ENCODE assay signal across 1 cellular context in the genomic region with DNA sequence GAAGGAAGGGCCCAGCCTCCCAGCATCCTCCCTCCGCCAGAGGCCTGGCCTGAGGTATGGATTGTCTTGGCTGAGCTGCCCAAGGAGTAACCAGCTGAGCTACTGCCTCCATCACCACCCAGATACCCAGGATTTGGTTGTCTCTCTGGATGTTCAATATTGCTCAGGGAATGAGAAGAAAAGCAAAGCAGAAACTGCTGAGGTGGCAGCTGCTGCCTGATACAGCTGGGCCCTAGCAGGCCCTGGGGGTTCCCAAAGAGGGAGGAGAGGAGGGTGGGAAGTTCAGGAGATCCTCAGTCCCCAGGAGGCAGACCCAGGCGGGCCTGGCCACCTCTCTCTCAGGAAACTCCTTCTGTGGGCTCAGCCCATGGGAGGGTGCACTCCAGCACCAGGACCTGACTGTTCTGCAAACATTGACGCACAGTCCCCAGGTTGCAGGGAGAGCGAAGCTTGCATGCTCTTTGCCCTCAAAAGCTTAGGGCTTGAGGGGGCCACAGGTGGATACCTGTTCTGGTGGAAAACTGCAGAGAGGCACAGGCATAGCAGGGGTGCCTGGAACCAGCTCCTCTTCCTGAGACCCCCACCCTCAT.
TF ChIP-seq lines count a peak whose summit lies in the region.

No MANE protein-coding gene starts in this region.

TF ChIP-seq in HepG2, 621 proteins besides CTCF, POLR2A, EP300 and RAD21 (continued from another document):
- TF ChIP-seq, protein P1, sequence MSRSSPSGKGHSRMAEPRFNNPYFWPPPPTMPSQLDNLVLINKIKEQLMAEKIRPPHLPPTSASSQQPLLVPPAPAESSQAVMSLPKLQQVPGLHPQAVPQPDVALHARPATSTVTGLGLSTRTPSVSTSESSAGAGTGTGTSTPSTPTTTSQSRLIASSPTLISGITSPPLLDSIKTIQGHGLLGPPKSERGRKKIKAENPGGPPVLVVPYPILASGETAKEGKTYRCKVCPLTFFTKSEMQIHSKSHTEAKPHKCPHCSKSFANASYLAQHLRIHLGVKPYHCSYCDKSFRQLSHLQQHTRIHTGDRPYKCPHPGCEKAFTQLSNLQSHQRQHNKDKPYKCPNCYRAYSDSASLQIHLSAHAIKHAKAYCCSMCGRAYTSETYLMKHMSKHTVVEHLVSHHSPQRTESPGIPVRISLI (CRISPR knock-in tag; IDR thresholded peaks at IDR 0.05; ENCODE audit: borderline replicate concordance), result no peak
- peak; percentile 73 for TF ChIP-seq ZBTB7B (CRISPR knock-in tag; IDR thresholded peaks at IDR 0.05)
- TF ChIP-seq MYC (CRISPR knock-in tag; IDR thresholded peaks at IDR 0.05; ENCODE audit: borderline replicate concordance), result no peak
- TF ChIP-seq SPEN (CRISPR knock-in tag; IDR thresholded peaks at IDR 0.05; ENCODE audit: low read depth), result no peak
- no peak for TF ChIP-seq FOXK1 (CRISPR knock-in tag; IDR thresholded peaks at IDR 0.05; ENCODE audit: borderline replicate concordance, low read depth)
- TF ChIP-seq U2AF1 (optimal IDR thresholded peaks at IDR 0.05; ENCODE audit: low read depth, low read length), result no peak
- no peak for TF ChIP-seq ZNF251 (CRISPR knock-in tag; IDR thresholded peaks at IDR 0.05)
- no peak for TF ChIP-seq NCOA5 (CRISPR knock-in tag; IDR thresholded peaks at IDR 0.05)
- no peak for TF ChIP-seq SOX13 (IDR thresholded peaks at IDR 0.05)
- no peak for TF ChIP-seq SOX13 (CRISPR knock-in tag; conservative IDR thresholded peaks at IDR 0.05 in 1 of 2, IDR thresholded peaks at IDR 0.05 in 1 of 2)
- peak; percentile 33; the same call in 1 of the 2 replicates for TF ChIP-seq ZMYM3 (CRISPR knock-in tag; IDR thresholded peaks at IDR 0.05)
- TF ChIP-seq HNRNPUL1 (IDR thresholded peaks at IDR 0.05; ENCODE audit: low read depth, low read length), result no peak
- TF ChIP-seq, protein P2, sequence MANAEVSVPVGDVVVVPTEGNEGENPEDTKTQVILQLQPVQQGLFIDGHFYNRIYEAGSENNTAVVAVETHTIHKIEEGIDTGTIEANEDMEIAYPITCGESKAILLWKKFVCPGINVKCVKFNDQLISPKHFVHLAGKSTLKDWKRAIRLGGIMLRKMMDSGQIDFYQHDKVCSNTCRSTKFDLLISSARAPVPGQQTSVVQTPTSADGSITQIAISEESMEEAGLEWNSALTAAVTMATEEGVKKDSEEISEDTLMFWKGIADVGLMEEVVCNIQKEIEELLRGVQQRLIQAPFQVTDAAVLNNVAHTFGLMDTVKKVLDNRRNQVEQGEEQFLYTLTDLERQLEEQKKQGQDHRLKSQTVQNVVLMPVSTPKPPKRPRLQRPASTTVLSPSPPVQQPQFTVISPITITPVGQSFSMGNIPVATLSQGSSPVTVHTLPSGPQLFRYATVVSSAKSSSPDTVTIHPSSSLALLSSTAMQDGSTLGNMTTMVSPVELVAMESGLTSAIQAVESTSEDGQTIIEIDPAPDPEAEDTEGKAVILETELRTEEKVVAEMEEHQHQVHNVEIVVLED (CRISPR knock-in tag; IDR thresholded peaks at IDR 0.05; ENCODE audit: borderline replicate concordance), result no peak
- TF ChIP-seq, protein P3, sequence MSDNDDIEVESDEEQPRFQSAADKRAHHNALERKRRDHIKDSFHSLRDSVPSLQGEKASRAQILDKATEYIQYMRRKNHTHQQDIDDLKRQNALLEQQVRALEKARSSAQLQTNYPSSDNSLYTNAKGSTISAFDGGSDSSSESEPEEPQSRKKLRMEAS (IDR thresholded peaks at IDR 0.05), result peak; percentile 30; the same call in 1 of the 2 replicates
- no peak for TF ChIP-seq TEAD2 (CRISPR knock-in tag; IDR thresholded peaks at IDR 0.05)
